8 cellular contexts compared by ENCODE assay signal in genomic region chr5:59034498-59035186, GRCh38.
DNase-seq lines count a peak whose midpoint lies in the region; ATAC-seq and TF ChIP-seq lines count a peak whose summit lies in the region.

No MANE protein-coding gene starts in this region.

- H3K4me3 ChIP-seq in SU-DHL-6 (ENCODE audit: insufficient read depth, low read length, poor library complexity, severe bottlenecking), result no peak overlapping the region
- no peak overlapping the region for H3K4me3 ChIP-seq in epithelial cell of proximal tubule (ENCODE audit: low read depth, low read length)
- no peak overlapping the region for H3K4me3 ChIP-seq in rectal smooth muscle tissue (ENCODE audit: low read length)

- peak; percentile 50 for ATAC-seq in HG03342 (IDR thresholded peaks at IDR 0.05; ENCODE audit: unreplicated experiment)
- no peak for ATAC-seq in left lobe of liver

- DNase-seq in AG08395 (ENCODE audit: low spot score) (peak; percentile 41), Daoy (ENCODE audit: low read depth) (peak; percentile 32), epithelial cell of proximal tubule (ENCODE audit: low read depth) (no peak), NCI-H187 (lab: John Stamatoyannopoulos, UW) (no peak), left lobe of liver (ENCODE audit: low spot score) (no peak)

- H3F3A ChIP-seq in SU-DHL-6 (ENCODE audit: insufficient read depth), result no peaks in the 10 kb centered on the region

- TF ChIP-seq CTCF in SU-DHL-6 (IDR thresholded peaks at IDR 0.05; ENCODE audit: insufficient read depth, low read length, poor library complexity, severe bottlenecking) (peak; percentile 47), epithelial cell of proximal tubule (conservative IDR thresholded peaks at IDR 0.05; ENCODE audit: low read depth, low read length) (peak; percentile 69)

- H2AFZ ChIP-seq in SU-DHL-6 (ENCODE audit: low read depth, low read length, severe bottlenecking), result no peak overlapping the region

- no peaks in the 10 kb centered on the region for H3K9me3 ChIP-seq in SU-DHL-6 (ENCODE audit: insufficient read depth, low read length)

- peaks cover 24% of the 10 kb centered on the region for H3K4me1 ChIP-seq in rectal smooth muscle tissue (ENCODE audit: control insufficient read depth, insufficient read depth, low read length)

- no peak overlapping the region for H3K4me2 ChIP-seq in SU-DHL-6 (ENCODE audit: low read depth, low read length, poor library complexity, severe bottlenecking)

- H4K20me1 ChIP-seq in SU-DHL-6 (ENCODE audit: low read depth, low read length), result no peaks in the 10 kb centered on the region

- H3K9ac ChIP-seq in SU-DHL-6 (ENCODE audit: low read length), result no peak overlapping the region
- H3K9ac ChIP-seq in rectal smooth muscle tissue (ENCODE audit: low read length), result no peak overlapping the region

- no peaks in the 10 kb centered on the region for H3K36me3 ChIP-seq in SU-DHL-6 (ENCODE audit: low read length)
- no peaks in the 10 kb centered on the region for H3K36me3 ChIP-seq in rectal smooth muscle tissue (ENCODE audit: control insufficient read depth, insufficient read depth, low read length)

- no peaks in the 10 kb centered on the region for H3K79me2 ChIP-seq in SU-DHL-6 (ENCODE audit: insufficient read depth, low read length)

- H3K27me3 ChIP-seq in SU-DHL-6 (ENCODE audit: low read length) (no peaks in the 10 kb centered on the region), rectal smooth muscle tissue (ENCODE audit: control insufficient read depth, insufficient read depth, low read length) (no peaks in the 10 kb centered on the region)

- no peak overlapping the region for H3K27ac ChIP-seq in SU-DHL-6 (ENCODE audit: low read depth, low read length)
- H3K27ac ChIP-seq in rectal smooth muscle tissue (ENCODE audit: low read depth, low read length), result peak overlapping the region; percentile 42

- no peaks in the 10 kb centered on the region for H3K9me2 ChIP-seq in SU-DHL-6 (replicated peaks; ENCODE audit: insufficient read depth, low read length)

Comparison
In these comparisons a context has a peak if more than half of its experiments do, and no peak if none do; other contexts are left out.
1. DNase-seq: peak in AG08395 (single experiment) and Daoy (single experiment); none in epithelial cell of proximal tubule (single experiment), NCI-H187 (0 of 2) and left lobe of liver (single experiment).